Comparison of ENCODE assay signal across 9 cellular contexts in genomic region chr4:38752393-38752961, GRCh38. TPM values are rescaled to one million over a fixed set of nuclear protein-coding genes. Genes with fewer than 3 reads are reported as not detected.
A peak's percentile ranks its signal among the peaks of the same experiment; 100 is the strongest.
DNase-seq lines count a peak whose midpoint lies in the region; ATAC-seq and TF ChIP-seq lines count a peak whose summit lies in the region.
"Had no signal": no experiment of that assay in that cellular context is flagged by ENCODE, and none has a peak within 500 bp of the region (broad histone marks: within the 10 kb centered on the region; RNA-seq: fewer than 3 reads in every experiment).

No MANE protein-coding gene starts in this region.

- TF ChIP-seq EP300 in sigmoid colon (IDR thresholded peaks at IDR 0.05) = no peak

- H3K36me3 ChIP-seq in endodermal cell (ENCODE audit: control insufficient read depth, insufficient read depth, low read length) (no peaks in the 10 kb centered on the region), sigmoid colon (no peaks in the 10 kb centered on the region)

- H3K4me1 Mint-ChIP-seq in endodermal cell (no peaks in the 10 kb centered on the region), chondrocyte (ENCODE audit: low read depth) (no peaks in the 10 kb centered on the region)

- H3K27me3 ChIP-seq in endodermal cell (ENCODE audit: control insufficient read depth, insufficient read depth, low read length, poor library complexity, severe bottlenecking) = no peaks in the 10 kb centered on the region
- H3K27me3 ChIP-seq in sigmoid colon = no peaks in the 10 kb centered on the region

- H3K9me3 ChIP-seq in endodermal cell (ENCODE audit: control insufficient read depth, low read length) (peaks cover 10% of the 10 kb centered on the region), sigmoid colon (peaks cover 0 to 5% (median 0%) of the 10 kb centered on the region in 4 donors)

- no peak for TF ChIP-seq POLR2A in sigmoid colon (IDR thresholded peaks at IDR 0.05)

- H3K9ac ChIP-seq in endodermal cell (ENCODE audit: extremely low read depth, low read length, poor library complexity, severe bottlenecking) = no peak overlapping the region

- WGBS in endodermal cell (ENCODE audit: insufficient coverage in 1 of 2, insufficient read length in 1 of 2), 2 experiments = 63 to 80% methylated on average over 3 to 8 of the region's 8 CpGs
- WGBS in sigmoid colon, 2 donors = 70 to 77% methylated on average over 8 of the region's 8 CpGs

- no peaks in the 10 kb centered on the region for H3K4me1 ChIP-seq in endodermal cell (ENCODE audit: control insufficient read depth, insufficient read depth, low read length)
- H3K4me1 ChIP-seq in sigmoid colon = peaks cover 0 to 19% (median 13%) of the 10 kb centered on the region in 4 donors

- H3K36me3 Mint-ChIP-seq in endodermal cell (ENCODE audit: low read depth) (peaks cover 5% of the 10 kb centered on the region), chondrocyte (ENCODE audit: low read depth) (no peaks in the 10 kb centered on the region)

- H3K27ac ChIP-seq in endodermal cell (ENCODE audit: low read depth, low read length) = peak overlapping the region; percentile 63
- peak overlapping the region; percentile 77 to 80 (median 78) for H3K27ac ChIP-seq in sigmoid colon

- TF ChIP-seq CTCF in endodermal cell (conservative IDR thresholded peaks at IDR 0.05) (no peak), sigmoid colon (IDR thresholded peaks at IDR 0.05) (no peak), chondrocyte (IDR thresholded peaks at IDR 0.05) (no peak)

- DNase-seq in ELF-1 (ENCODE audit: low read depth, low spot score) (peak; percentile 21), HT1080 (ENCODE audit: low read depth) (peak; percentile 69), endodermal cell (no peak), sigmoid colon (no peak), chondrocyte (ENCODE audit: low spot score) (no peak), SIG-M5 (lab: John Stamatoyannopoulos, UW) (no peak)
- DNase-seq in stimulated activated CD4-positive, alpha-beta T cell treated with anti-CD3 and anti-CD28 coated beads, Interleukin-15, amount 100 ng/mL, for 24 hours = no peak

- H3K9me3 Mint-ChIP-seq in endodermal cell (peaks cover 10% of the 10 kb centered on the region), chondrocyte (ENCODE audit: low read depth) (no peaks in the 10 kb centered on the region)

- H3K27ac Mint-ChIP-seq in endodermal cell = no peak overlapping the region
- no peak overlapping the region for H3K27ac Mint-ChIP-seq in chondrocyte (ENCODE audit: unreplicated experiment)

- H3K4me3 Mint-ChIP-seq in endodermal cell = no peak overlapping the region
- no peak overlapping the region for H3K4me3 Mint-ChIP-seq in chondrocyte (ENCODE audit: unreplicated experiment)

- no peaks in the 10 kb centered on the region for H3K27me3 Mint-ChIP-seq in endodermal cell (ENCODE audit: insufficient read depth)
- H3K27me3 Mint-ChIP-seq in chondrocyte (ENCODE audit: low read depth) = no peaks in the 10 kb centered on the region

- intact Hi-C loops in sigmoid colon (cut with DNase I) = no loop called here

- H3K4me3 ChIP-seq in endodermal cell (ENCODE audit: low read length) (no peak overlapping the region), sigmoid colon (no peak overlapping the region)

- ATAC-seq in GM21515 (IDR thresholded peaks at IDR 0.05; ENCODE audit: unreplicated experiment) = peak; percentile 95

RNA-seq across cellular contexts. Expression of gene TLR10, which starts 30.3 kb away (rescaled TPM):
- total RNA-seq in HT1080 (2014; rRNA removed; shearing (Covaris generic)) = 0.03 TPM in 1 of 2 replicates, not detected in the other
- polyA plus RNA-seq in HT1080 (2015; cell fraction: cytosol; rRNA removed) = 0.03 TPM in 1 of 2 replicates, not detected in the other
- 0.03 TPM in 1 of 2 replicates, not detected in the other for polyA plus RNA-seq in HT1080 (2015; cell fraction: nucleus; rRNA removed)
- not detected for total RNA-seq in endodermal cell
- not detected for polyA plus RNA-seq in endodermal cell (2013, experiment 1 of 2)
- not detected for polyA plus RNA-seq in endodermal cell (2013, experiment 2 of 2)
- total RNA-seq in sigmoid colon = under 1 TPM in 3 of 4 donors, not detected in 1; under 0.01 to 0.27 (median 0.16) TPM
- 1 to 10 TPM in 1 of 3 donors, under 1 TPM in 1, not detected in 1; under 0.01 to 6.8 TPM for polyA plus RNA-seq in sigmoid colon
- total RNA-seq in chondrocyte = not detected in 3 replicates
- total RNA-seq: glomerular endothelial cell had no signal

RNA-seq across cellular contexts. Expression of gene TLR1, which starts 52.1 kb away (rescaled TPM):
- total RNA-seq in HT1080 (2014; rRNA removed; shearing (Covaris generic)) = 0.07 TPM in 1 of 2 replicates, not detected in the other
- polyA plus RNA-seq in HT1080 (2015; cell fraction: cytosol; rRNA removed) = 0.02 and 0.18 TPM in 2 replicates
- 0.65 and 0.91 TPM in 2 replicates for polyA plus RNA-seq in HT1080 (2015; cell fraction: nucleus; rRNA removed)
- total RNA-seq in endodermal cell (under 1 TPM in 1 of 2 donors, not detected in 1; 0.09 TPM), sigmoid colon (10 to 100 TPM in 3 of 4 donors, 1 to 10 TPM in 1; 8.7 to 15.7 (median 13.0) TPM), chondrocyte (0.15 to 1.1 TPM (median 0.38 TPM) in 3 replicates)
- polyA plus RNA-seq in endodermal cell (2013, experiment 1 of 2) = not detected
- not detected for polyA plus RNA-seq in endodermal cell (2013, experiment 2 of 2)
- 1 to 10 TPM; 1.8 to 6.5 (median 2.8) TPM for polyA plus RNA-seq in sigmoid colon

Comparison
In these comparisons a context has a peak if more than half of its experiments do, and no peak if none do; other contexts are left out.
1. DNase-seq: peak in ELF-1 (single experiment) and HT1080 (single experiment); none in endodermal cell (single experiment), sigmoid colon (single experiment), chondrocyte (single experiment), SIG-M5 (single experiment) and stimulated activated CD4-positive, alpha-beta T cell treated with anti-CD3 and anti-CD28 coated beads, Interleukin-15, amount 100 ng/mL, for 24 hours (single experiment).